Comparison of ENCODE assay signal across 6 cellular contexts in genomic region chr12:96459281-96459680, GRCh38. TPM values are rescaled to one million over a fixed set of nuclear protein-coding genes. Genes with fewer than 3 reads are reported as not detected.
DNase-seq lines count a peak whose midpoint lies in the region; ATAC-seq and TF ChIP-seq lines count a peak whose summit lies in the region.
"Not testable (repeated sequence)": the region's sequence is repeated elsewhere in the genome, so short reads cannot be mapped to it uniquely, and the experiment has no call there.
"Had no signal": no experiment of that assay in that cellular context is flagged by ENCODE, and none has a peak within 500 bp of the region (broad histone marks: within the 10 kb centered on the region; RNA-seq: fewer than 3 reads in every experiment).

No MANE protein-coding gene starts in this region.

- not testable (repeated sequence) for H2AK5ac ChIP-seq in trophoblast cell (ENCODE audit: low read length)

- POLR2A ChIA-PET in OCI-LY7 (lab: Charles Lee) = interaction anchor here (0.7 to 1.1 kb wide), 5 partner anchors 111 to 1805 kb away, joined by 3 to 5 read pairs (median 3); no protein-coding TSS in a partner anchor

- peak; percentile 43 for DNase-seq in Karpas-422
- peak; percentile 42 for DNase-seq in NCI-H2171 (lab: John Stamatoyannopoulos, UW)
- DNase-seq in OCI-LY7 (ENCODE audit: low spot score) = peak; percentile 77
- peak; percentile 69 to 88 for DNase-seq in trophoblast cell
- not testable (repeated sequence) for DNase-seq in stimulated activated naive B cell treated with anti-CD40 and anti-IgM and Interleukin-4, amounts not matched to agents 10 μg/mL and 1 μg/mL and 100 μg/mL, for 72 hours

- CTCF ChIA-PET in OCI-LY7 (lab: Charles Lee; ENCODE audit: unreplicated experiment) = not testable (repeated sequence)

- H3K9me3 Mint-ChIP-seq in stimulated activated naive B cell treated with anti-CD40 and anti-IgM and Interleukin-4, amounts not matched to agents 10 μg/mL and 1 μg/mL and 100 μg/mL, for 72 hours = not testable (repeated sequence)

- H3K4me2 ChIP-seq in Karpas-422 (ENCODE audit: low read depth, low read length, poor library complexity, severe bottlenecking); trophoblast cell (ENCODE audit: low read length): not testable (repeated sequence)
- peak overlapping the region; percentile 37 for H3K4me2 ChIP-seq in OCI-LY7 (ENCODE audit: low read length)

- H3K36me3 ChIP-seq in Karpas-422 (ENCODE audit: insufficient read depth, low read length); OCI-LY7 (ENCODE audit: insufficient read depth, low read length); trophoblast cell (ENCODE audit: control insufficient read depth in 1 of 2, insufficient read depth in 2 of 2, low read length in 2 of 2): not testable (repeated sequence)

- H3K4me1 ChIP-seq in Karpas-422 (ENCODE audit: low read length); trophoblast cell (ENCODE audit: control insufficient read depth in 1 of 2, insufficient read depth in 2 of 2, low read length in 2 of 2): not testable (repeated sequence)
- peaks cover 41% of the 10 kb centered on the region for H3K4me1 ChIP-seq in OCI-LY7 (ENCODE audit: insufficient read depth, low read length, poor library complexity, severe bottlenecking)

- ATAC-seq in stimulated activated naive B cell treated with anti-CD40 and anti-IgM and Interleukin-4, amounts not matched to agents 10 μg/mL and 1 μg/mL and 100 μg/mL, for 72 hours (replicated peaks) = not testable (repeated sequence)

- BruUV-seq in OCI-LY7 (replicated peaks; lab: Mats Ljungman, UMichigan) = not testable (repeated sequence)

- TF ChIP-seq CTCF in OCI-LY7 (conservative IDR thresholded peaks at IDR 0.05; ENCODE audit: low read length) = 0 out of 2 replicates have a peak, but pooled peaks have one; percentile 34

- H3K4me1 Mint-ChIP-seq in stimulated activated naive B cell treated with anti-CD40 and anti-IgM and Interleukin-4, amounts not matched to agents 10 μg/mL and 1 μg/mL and 100 μg/mL, for 72 hours = peaks cover 16 to 42% of the 10 kb centered on the region in 2 donors

- H4K20me1 ChIP-seq in Karpas-422 (ENCODE audit: insufficient read depth, low read depth, low read length); OCI-LY7 (ENCODE audit: insufficient read depth, low read length): not testable (repeated sequence)

- not testable (repeated sequence) for H2BK5ac ChIP-seq in trophoblast cell (ENCODE audit: low read depth, low read length, poor library complexity)

- H3K79me2 ChIP-seq in Karpas-422 (ENCODE audit: low read length); OCI-LY7 (ENCODE audit: insufficient read depth, low read depth, low read length); trophoblast cell (ENCODE audit: control insufficient read depth, insufficient read depth, low read length, poor library complexity): not testable (repeated sequence)

- not testable (repeated sequence) for H4K91ac ChIP-seq in trophoblast cell (ENCODE audit: low read depth, low read length)

- H2AFZ ChIP-seq in Karpas-422 (ENCODE audit: low read length); OCI-LY7 (ENCODE audit: low read length); trophoblast cell (ENCODE audit: insufficient read depth, low read length, poor library complexity): not testable (repeated sequence)

- H3K79me1 ChIP-seq in trophoblast cell (ENCODE audit: low read length) = not testable (repeated sequence)

- H2BK120ac ChIP-seq in trophoblast cell (ENCODE audit: insufficient read depth, low read length, poor library complexity) = not testable (repeated sequence)

- not testable (repeated sequence) for H3K14ac ChIP-seq in trophoblast cell (ENCODE audit: low read length)

- H3K23ac ChIP-seq in trophoblast cell (ENCODE audit: low read length) = not testable (repeated sequence)

- H3K27ac ChIP-seq in Karpas-422 (ENCODE audit: low read length); OCI-LY7 (ENCODE audit: low read depth, low read length, poor library complexity, severe bottlenecking); trophoblast cell (ENCODE audit: low read depth, low read length): not testable (repeated sequence)

- H3K27ac Mint-ChIP-seq in stimulated activated naive B cell treated with anti-CD40 and anti-IgM and Interleukin-4, amounts not matched to agents 10 μg/mL and 1 μg/mL and 100 μg/mL, for 72 hours = peak overlapping the region; percentile 37

- H3K18ac ChIP-seq in trophoblast cell (ENCODE audit: low read length) = not testable (repeated sequence)

- not testable (repeated sequence) for H3K9me3 ChIP-seq in Karpas-422 (ENCODE audit: low read length); OCI-LY7 (ENCODE audit: low read length); trophoblast cell (ENCODE audit: insufficient read depth, low read depth, low read length)

- not testable (repeated sequence) for H3K9ac ChIP-seq in Karpas-422 (ENCODE audit: low read length); trophoblast cell (ENCODE audit: low read length)

- H4K12ac ChIP-seq in trophoblast cell (ENCODE audit: low read depth, low read length) = not testable (repeated sequence)

- H3K4ac ChIP-seq in trophoblast cell (ENCODE audit: low read depth, low read length) = not testable (repeated sequence)

- not testable (repeated sequence) for H3K27me3 ChIP-seq in Karpas-422 (ENCODE audit: low read length); trophoblast cell (ENCODE audit: insufficient read depth, low read length)

- H3K4me3 Mint-ChIP-seq in stimulated activated naive B cell treated with anti-CD40 and anti-IgM and Interleukin-4, amounts not matched to agents 10 μg/mL and 1 μg/mL and 100 μg/mL, for 72 hours = not testable (repeated sequence)

- not testable (repeated sequence) for H3K9me2 ChIP-seq in Karpas-422 (replicated peaks; ENCODE audit: insufficient read depth, low read length); OCI-LY7 (ENCODE audit: insufficient read depth, low read length)

- not testable (repeated sequence) for H3K27me3 Mint-ChIP-seq in stimulated activated naive B cell treated with anti-CD40 and anti-IgM and Interleukin-4, amounts not matched to agents 10 μg/mL and 1 μg/mL and 100 μg/mL, for 72 hours

- not testable (repeated sequence) for H2BK12ac ChIP-seq in trophoblast cell (ENCODE audit: low read length)

- intact Hi-C loops in OCI-LY7 (cut with micrococcal nuclease; ENCODE audit: unreplicated experiment) = loop anchor here (1.0 to 5.0 kb wide), 2 partner anchors 52 to 252 kb away; no protein-coding TSS in a partner anchor

- H3K4me3 ChIP-seq in Karpas-422 (ENCODE audit: low read length); OCI-LY7 (ENCODE audit: low read depth, low read length, poor library complexity, severe bottlenecking); trophoblast cell (ENCODE audit: low read depth, low read length): not testable (repeated sequence)

- WGBS in trophoblast cell (ENCODE audit: extremely low coverage, insufficient coverage, insufficient read length) = no CpG with 5 or more reads among the region's 6 CpGs

- not testable (repeated sequence) for H3K36me3 Mint-ChIP-seq in stimulated activated naive B cell treated with anti-CD40 and anti-IgM and Interleukin-4, amounts not matched to agents 10 μg/mL and 1 μg/mL and 100 μg/mL, for 72 hours

- H4K8ac ChIP-seq in trophoblast cell (ENCODE audit: low read depth, low read length) = not testable (repeated sequence)

RNA-seq across cellular contexts. Expression of gene CFAP54, which starts 30.1 kb away (rescaled TPM):
- not detected in 2 replicates for total RNA-seq in Karpas-422 (2014; rRNA removed; shearing (Covaris generic); ENCODE audit: low replicate concordance)
- total RNA-seq in OCI-LY7 (2014; rRNA removed; shearing (Covaris generic)) = not detected in 2 replicates
- 0.53 TPM in 1 of 2 replicates, not detected in the other for total RNA-seq in OCI-LY7 (2022)
- polyA plus RNA-seq in trophoblast cell (2013) = 0.03 and 0.14 TPM in 2 replicates
- polyA plus RNA-seq: CD14-positive monocyte had no signal

RNA-seq across cellular contexts. Expression of gene CDK17, which starts 59.0 kb away (rescaled TPM):
- 35.6 and 71.2 TPM in 2 replicates for total RNA-seq in Karpas-422 (2014; rRNA removed; shearing (Covaris generic); ENCODE audit: low replicate concordance)
- total RNA-seq in OCI-LY7 (2014; rRNA removed; shearing (Covaris generic)) = 34.5 and 36.3 TPM in 2 replicates
- 42.1 and 43.4 TPM in 2 replicates for total RNA-seq in OCI-LY7 (2022)
- 13.4 and 13.5 TPM in 2 replicates for polyA plus RNA-seq in trophoblast cell (2013)
